ENCODE assay signal across 15 cellular contexts in genomic region chr5:27682600-27682999, GRCh38.
DNase-seq lines count a peak whose midpoint lies in the region; ATAC-seq and TF ChIP-seq lines count a peak whose summit lies in the region.
"Had no signal": no experiment of that assay in that cellular context is flagged by ENCODE, and none has a peak within 500 bp of the region (broad histone marks: within the 10 kb centered on the region; RNA-seq: fewer than 3 reads in every experiment).

No MANE protein-coding gene starts in this region.

- H3K27ac Mint-ChIP-seq in endodermal cell: no peak overlapping the region
- H3K27ac Mint-ChIP-seq in CD4-positive, alpha-beta memory T cell: no peak overlapping the region
- H3K27ac Mint-ChIP-seq: activated naive CD8-positive, alpha-beta T cell; CD4-positive, alpha-beta T cell had no signal

- H3K9me3 ChIP-seq in OCI-LY7 (ENCODE audit: low read length): no peaks in the 10 kb centered on the region
- no peaks in the 10 kb centered on the region for H3K9me3 ChIP-seq in endodermal cell (ENCODE audit: control insufficient read depth, low read length)
- no peaks in the 10 kb centered on the region for H3K9me3 ChIP-seq in CD4-positive, alpha-beta memory T cell (ENCODE audit: control insufficient read depth in 1 of 2, low read length in 2 of 2)

- in situ Hi-C loops in ACHN (cut with HindIII; ENCODE audit: low pct_ligation_motif_present, low pct_unique_long_range_greater_than_20kb, low sequenced_read_pairs): no loop called here

- intact Hi-C loops in OCI-LY7 (cut with micrococcal nuclease; ENCODE audit: unreplicated experiment): no loop called here
- intact Hi-C loops in CD4-positive, alpha-beta memory T cell (cut with micrococcal nuclease): no loop called here

- H3K4me1 ChIP-seq in OCI-LY7 (ENCODE audit: insufficient read depth, low read length, poor library complexity, severe bottlenecking) (no peaks in the 10 kb centered on the region), endodermal cell (ENCODE audit: control insufficient read depth, insufficient read depth, low read length) (no peaks in the 10 kb centered on the region)
- no peaks in the 10 kb centered on the region for H3K4me1 ChIP-seq in CD4-positive, alpha-beta memory T cell (ENCODE audit: insufficient read depth, low read length)
- H3K4me1 ChIP-seq: tibial nerve had no signal

- H3K79me2 ChIP-seq in OCI-LY7 (ENCODE audit: insufficient read depth, low read depth, low read length): no peaks in the 10 kb centered on the region

- H4K20me1 ChIP-seq in OCI-LY7 (ENCODE audit: insufficient read depth, low read length): no peaks in the 10 kb centered on the region

- H3K9me2 ChIP-seq in OCI-LY7 (ENCODE audit: insufficient read depth, low read length): no peaks in the 10 kb centered on the region

- TF ChIP-seq CTCF in OCI-LY7 (conservative IDR thresholded peaks at IDR 0.05; ENCODE audit: low read length): 0 out of 2 replicates have a peak, but pooled peaks have one; percentile 12
- TF ChIP-seq CTCF in endodermal cell (conservative IDR thresholded peaks at IDR 0.05): peak; percentile 78

- no peak overlapping the region for H3K9ac ChIP-seq in endodermal cell (ENCODE audit: extremely low read depth, low read length, poor library complexity, severe bottlenecking)

- no peak overlapping the region for H2AFZ ChIP-seq in OCI-LY7 (ENCODE audit: low read length)

- H3K27me3 Mint-ChIP-seq in endodermal cell (ENCODE audit: insufficient read depth): no peaks in the 10 kb centered on the region
- H3K27me3 Mint-ChIP-seq in CD4-positive, alpha-beta memory T cell: no peaks in the 10 kb centered on the region
- H3K27me3 Mint-ChIP-seq: activated naive CD8-positive, alpha-beta T cell; CD4-positive, alpha-beta T cell had no signal

- WGBS in endodermal cell (ENCODE audit: insufficient coverage in 1 of 2, insufficient read length in 1 of 2), 2 experiments: 67 to 79% methylated on average over 1 to 3 of the region's 3 CpGs

- no TSS peak for BruUV-seq in OCI-LY7 (replicated peaks; lab: Mats Ljungman, UMichigan)

- H3K4me2 ChIP-seq in OCI-LY7 (ENCODE audit: low read length): no peak overlapping the region

- H3K4me1 Mint-ChIP-seq in endodermal cell: no peaks in the 10 kb centered on the region
- no peaks in the 10 kb centered on the region for H3K4me1 Mint-ChIP-seq in CD4-positive, alpha-beta memory T cell

- no peaks in the 10 kb centered on the region for H3K27me3 ChIP-seq in endodermal cell (ENCODE audit: control insufficient read depth, insufficient read depth, low read length, poor library complexity, severe bottlenecking)
- H3K27me3 ChIP-seq in CD4-positive, alpha-beta memory T cell (ENCODE audit: insufficient read depth, low read length): no peaks in the 10 kb centered on the region
- H3K27me3 ChIP-seq: tibial nerve had no signal

- DNase-seq in ACHN: peak; percentile 22
- peak; percentile 19 for DNase-seq in H4 (ENCODE audit: low spot score)
- DNase-seq in OCI-LY7 (ENCODE audit: low spot score): no peak
- DNase-seq in endodermal cell: peak; percentile 63
- no peak for DNase-seq in CD4-positive, alpha-beta memory T cell
- no peak for DNase-seq in medulla oblongata (ENCODE audit: extremely low spot score)
- DNase-seq: CD4-positive, alpha-beta T cell; effector CD8-positive, alpha-beta T cell; hippocampal formation; NCI-H2029 treated with DMSO at 0.1 percent for 48 hours; T-helper 1 cell had no signal

- no peak overlapping the region for H3K27ac ChIP-seq in OCI-LY7 (ENCODE audit: low read depth, low read length, poor library complexity, severe bottlenecking)
- H3K27ac ChIP-seq in endodermal cell (ENCODE audit: low read depth, low read length): no peak overlapping the region
- no peak overlapping the region for H3K27ac ChIP-seq in CD4-positive, alpha-beta memory T cell (ENCODE audit: low read depth, low read length)
- H3K27ac ChIP-seq: tibial nerve had no signal

- POLR2A ChIA-PET in OCI-LY7 (lab: Charles Lee): no interaction called here
- POLR2A ChIA-PET in CD4-positive, alpha-beta memory T cell (lab: Charles Lee; ENCODE audit: partially characterized antibody): no interaction called here

- peaks cover 3% of the 10 kb centered on the region for H3K9me3 Mint-ChIP-seq in endodermal cell
- peaks cover 5 to 24% (median 17%) of the 10 kb centered on the region in 8 donors for H3K9me3 Mint-ChIP-seq in CD4-positive, alpha-beta memory T cell

- no peak overlapping the region for H3K4me3 Mint-ChIP-seq in endodermal cell
- no peak overlapping the region for H3K4me3 Mint-ChIP-seq in CD4-positive, alpha-beta memory T cell
- H3K4me3 Mint-ChIP-seq: activated naive CD8-positive, alpha-beta T cell; CD4-positive, alpha-beta T cell had no signal

- CTCF ChIA-PET in OCI-LY7 (lab: Charles Lee; ENCODE audit: unreplicated experiment): no interaction called here
- CTCF ChIA-PET in CD4-positive, alpha-beta memory T cell (lab: Charles Lee; ENCODE audit: partially characterized antibody): no interaction called here

- H3K36me3 Mint-ChIP-seq in endodermal cell (ENCODE audit: low read depth): no peaks in the 10 kb centered on the region
- H3K36me3 Mint-ChIP-seq in CD4-positive, alpha-beta memory T cell: no peaks in the 10 kb centered on the region
- H3K36me3 Mint-ChIP-seq: activated naive CD8-positive, alpha-beta T cell had no signal

- no peaks in the 10 kb centered on the region for H3K36me3 ChIP-seq in OCI-LY7 (ENCODE audit: insufficient read depth, low read length)
- no peaks in the 10 kb centered on the region for H3K36me3 ChIP-seq in endodermal cell (ENCODE audit: control insufficient read depth, insufficient read depth, low read length)
- no peaks in the 10 kb centered on the region for H3K36me3 ChIP-seq in CD4-positive, alpha-beta memory T cell (ENCODE audit: insufficient read depth, low read length)
- H3K36me3 ChIP-seq: tibial nerve had no signal

- ATAC-seq in GM21447 (IDR thresholded peaks at IDR 0.05; ENCODE audit: unreplicated experiment) (no peak), GM21786 (IDR thresholded peaks at IDR 0.05; ENCODE audit: unreplicated experiment) (no peak)

- H3K4me3 ChIP-seq in OCI-LY7 (ENCODE audit: low read depth, low read length, poor library complexity, severe bottlenecking) (no peak overlapping the region), endodermal cell (ENCODE audit: low read length) (no peak overlapping the region)
- no peak overlapping the region for H3K4me3 ChIP-seq in CD4-positive, alpha-beta memory T cell (ENCODE audit: low read length in 2 of 2)
- H3K4me3 ChIP-seq: tibial nerve had no signal

Comparison
In these comparisons a context has a peak if more than half of its experiments do, and no peak if none do; other contexts are left out.
1. DNase-seq: peak in ACHN (single experiment), H4 (single experiment) and endodermal cell (single experiment); none in OCI-LY7 (single experiment), CD4-positive, alpha-beta memory T cell (0 of 5) and medulla oblongata (single experiment).